1 cellular context compared by ENCODE assay signal in genomic region chr12:125286005-125286727, GRCh38.
TF ChIP-seq lines count a peak whose summit lies in the region.

No MANE protein-coding gene starts in this region.

TF ChIP-seq in K562, 482 proteins besides CTCF, POLR2A, EP300 and RAD21 (continued from another document):
- no peak for TF ChIP-seq TSHZ1 (CRISPR knock-in tag; IDR thresholded peaks at IDR 0.05)
TF ChIP-seq in K562: peak in this region for 3.
